In genomic region chr19:28823338-28823961, GRCh38 we compare ENCODE assay signal across 19 cellular contexts.
A peak's percentile ranks its signal among the peaks of the same experiment; 100 is the strongest.
DNase-seq lines count a peak whose midpoint lies in the region; ATAC-seq and TF ChIP-seq lines count a peak whose summit lies in the region.
"Had no signal": no experiment of that assay in that cellular context is flagged by ENCODE, and none has a peak within 500 bp of the region (broad histone marks: within the 10 kb centered on the region; RNA-seq: fewer than 3 reads in every experiment).

No MANE protein-coding gene starts in this region.

- H3K4me1 ChIP-seq in foreskin keratinocyte: no peaks in the 10 kb centered on the region
- H3K4me1 ChIP-seq: BLaER1 treated with 17β-estradiol and CSF1 and Interleukin-3, amounts not matched to agents 10 nM and 100 nM had no signal

- DNase-seq in ELR (ENCODE audit: low read depth) (peak; percentile 2), NCI-H226 (peak; percentile 72), foreskin keratinocyte (peak; percentile 22 to 47), kidney tubule cell (ENCODE audit: low spot score) (peak; percentile 4), HuH-7.5 (ENCODE audit: low spot score) (no peak), Ammon's horn (ENCODE audit: low spot score) (no peak)
- DNase-seq in activated CD4-positive, alpha-beta T cell treated with anti-CD3 and anti-CD28 coated beads for 48 hours: no peak
- DNase-seq: CD8-positive, alpha-beta memory T cell; HCEC 1CT; KBM-7; NCI-H1436; NCI-H2029 treated with DMSO at 0.1 percent for 48 hours; NCI-H510A treated with DMSO at 0.1 percent for 48 hours; NCI-H82; Right ventricle myocardium superior had no signal

- no peaks in the 10 kb centered on the region for H3K27me3 ChIP-seq in foreskin keratinocyte
- H3K27me3 ChIP-seq: BLaER1 treated with 17β-estradiol and CSF1 and Interleukin-3, amounts not matched to agents 10 nM and 100 nM had no signal

- no peak for TF ChIP-seq CTCF in foreskin keratinocyte (conservative IDR thresholded peaks at IDR 0.05)

- no peak overlapping the region for H3K27ac ChIP-seq in foreskin keratinocyte
- H3K27ac ChIP-seq: BLaER1 treated with 17β-estradiol and CSF1 and Interleukin-3, amounts not matched to agents 10 nM and 100 nM; HL-60 had no signal

- ATAC-seq in foreskin keratinocyte (peak; percentile 89), HG03457 (IDR thresholded peaks at IDR 0.05; ENCODE audit: unreplicated experiment) (no peak)
- ATAC-seq: SK-N-SH treated with all-trans-retinoic acid at 6 μM for 48 hours had no signal

Comparison
In these comparisons a context has a peak if more than half of its experiments do, and no peak if none do; other contexts are left out.
1. DNase-seq: peak in ELR (single experiment), NCI-H226 (single experiment), foreskin keratinocyte (2 of 2) and kidney tubule cell (single experiment); none in activated CD4-positive, alpha-beta T cell treated with anti-CD3 and anti-CD28 coated beads for 48 hours (single experiment), HuH-7.5 (single experiment) and Ammon's horn (single experiment).